11 cellular contexts compared by ENCODE assay signal in genomic region chr6:42022755-42023384, GRCh38. TPM values are rescaled to one million over a fixed set of nuclear protein-coding genes. Genes with fewer than 3 reads are reported as not detected.
DNase-seq lines count a peak whose midpoint lies in the region; ATAC-seq and TF ChIP-seq lines count a peak whose summit lies in the region.
"Had no signal": no experiment of that assay in that cellular context is flagged by ENCODE, and none has a peak within 500 bp of the region (broad histone marks: within the 10 kb centered on the region; RNA-seq: fewer than 3 reads in every experiment).

No MANE protein-coding gene starts in this region.

- DNase-seq in activated CD4-positive, alpha-beta T cell treated with anti-CD3 and anti-CD28 coated beads for 36 hours = peak; percentile 57
- no peak for DNase-seq in activated CD4-positive, alpha-beta T cell treated with anti-CD3 and anti-CD28 coated beads, Interleukin-2, amount 50 U/mL, for 4 hours
- no peak for DNase-seq in HL-60 (ENCODE audit: low read depth in 1 of 2, low spot score in 1 of 2)
- DNase-seq in activated naive CD4-positive, alpha-beta T cell treated with anti-CD3 and anti-CD28 coated beads, Interleukin-2, amount 50 U/mL, for 72 hours (ENCODE audit: low spot score in 2 of 2) = no peak
- DNase-seq in stimulated activated CD8-positive, alpha-beta memory T cell treated with anti-CD3 and anti-CD28 coated beads, Interleukin-4, amount 100 ng/mL, for 48 hours = peak; percentile 47
- no peak for DNase-seq in activated gamma-delta T cell treated with Interleukin-2 at 50 U/mL for 16 hours
- no peak for DNase-seq in head of caudate nucleus
- DNase-seq in amygdala (lab: John Stamatoyannopoulos, UW) = no peak
- DNase-seq: EL, foreskin keratinocyte had no signal

- H3K4me3 Mint-ChIP-seq in activated CD4-positive, alpha-beta T cell treated with anti-CD3 and anti-CD28 coated beads for 36 hours = peak overlapping the region; percentile 49
- H3K4me3 Mint-ChIP-seq: neural crest cell had no signal

- no peak for TF ChIP-seq CTCF in HL-60 (IDR thresholded peaks at IDR 0.05; ENCODE audit: insufficient read depth, low read length)

- peaks cover 51% of the 10 kb centered on the region for H3K36me3 Mint-ChIP-seq in activated CD4-positive, alpha-beta T cell treated with anti-CD3 and anti-CD28 coated beads for 36 hours (ENCODE audit: low read depth)
- peaks cover 19 to 58% of the 10 kb centered on the region in 2 donors for H3K36me3 Mint-ChIP-seq in activated naive CD4-positive, alpha-beta T cell treated with anti-CD3 and anti-CD28 coated beads, Interleukin-2, amount 50 U/mL, for 72 hours

- peak overlapping the region; percentile 42 for H3K27ac ChIP-seq in HL-60 (replicated peaks)
- H3K27ac ChIP-seq: foreskin keratinocyte had no signal

- peaks cover 87% of the 10 kb centered on the region for H3K4me1 Mint-ChIP-seq in activated CD4-positive, alpha-beta T cell treated with anti-CD3 and anti-CD28 coated beads for 36 hours
- H3K4me1 Mint-ChIP-seq: neural crest cell had no signal

- H3K9me3 Mint-ChIP-seq in activated CD4-positive, alpha-beta T cell treated with anti-CD3 and anti-CD28 coated beads for 36 hours (ENCODE audit: low read depth) = no peaks in the 10 kb centered on the region
- H3K9me3 Mint-ChIP-seq in activated naive CD4-positive, alpha-beta T cell treated with anti-CD3 and anti-CD28 coated beads, Interleukin-2, amount 50 U/mL, for 72 hours = no peaks in the 10 kb centered on the region
- H3K9me3 Mint-ChIP-seq: neural crest cell had no signal

- no peak overlapping the region for H3K4me3 ChIP-seq in HL-60 (replicated peaks; ENCODE audit: insufficient read depth, low read length)

- no peaks in the 10 kb centered on the region for H3K27me3 Mint-ChIP-seq in activated CD4-positive, alpha-beta T cell treated with anti-CD3 and anti-CD28 coated beads for 36 hours

- H3K27ac Mint-ChIP-seq in activated CD4-positive, alpha-beta T cell treated with anti-CD3 and anti-CD28 coated beads for 36 hours = peak overlapping the region; percentile 99
- H3K27ac Mint-ChIP-seq in activated naive CD4-positive, alpha-beta T cell treated with anti-CD3 and anti-CD28 coated beads, Interleukin-2, amount 50 U/mL, for 72 hours = peak overlapping the region; percentile 92 to 98

- intact Hi-C loops in activated CD4-positive, alpha-beta T cell treated with anti-CD3 and anti-CD28 coated beads for 36 hours (cut with DNase I, micrococcal nuclease) = loop anchor here (1.0 to 5.0 kb wide), 7 partner anchors 12 to 82 kb away; partner anchors contain the start of gene CCND3 (in 2 of the 2)
- intact Hi-C loops in head of caudate nucleus (cut with DNase I) = no loop called here

- CTCF ChIA-PET in activated CD4-positive, alpha-beta T cell treated with anti-CD3 and anti-CD28 coated beads for 36 hours (lab: Charles Lee) = interaction anchor here (0.6 to 1.0 kb wide), 3 partner anchors 16 to 55 kb away, joined by 3 to 4 read pairs (median 4); no protein-coding TSS in a partner anchor

- no peaks in the 10 kb centered on the region for H3K27me3 ChIP-seq in HL-60 (ENCODE audit: insufficient read depth, poor library complexity, severe bottlenecking)
- H3K27me3 ChIP-seq: foreskin keratinocyte had no signal

- ATAC-seq in activated CD4-positive, alpha-beta T cell treated with anti-CD3 and anti-CD28 coated beads for 36 hours = peak; percentile 52
- ATAC-seq in activated naive CD4-positive, alpha-beta T cell treated with anti-CD3 and anti-CD28 coated beads, Interleukin-2, amount 50 U/mL, for 72 hours = peak; percentile 42 to 62
- ATAC-seq: foreskin keratinocyte had no signal

- POLR2A ChIA-PET in activated CD4-positive, alpha-beta T cell treated with anti-CD3 and anti-CD28 coated beads for 36 hours (lab: Charles Lee) = interaction anchor here (0.7 to 0.9 kb wide), 2 partner anchors 17 to 27 kb away, joined by 3 to 8 read pairs; partner anchors contain the start of gene TAF8

RNA-seq across cellular contexts. Expression of gene TAF8, which starts 27.5 kb away (rescaled TPM):
- 10 to 100 TPM; 52.3 to 53.1 TPM for total RNA-seq in activated CD4-positive, alpha-beta T cell treated with anti-CD3 and anti-CD28 coated beads for 36 hours
- 10 to 100 TPM; 62.9 to 77.1 TPM for total RNA-seq in activated naive CD4-positive, alpha-beta T cell treated with anti-CD3 and anti-CD28 coated beads, Interleukin-2, amount 50 U/mL, for 72 hours

Comparison
In these comparisons a context has a peak if more than half of its experiments do, and no peak if none do; other contexts are left out.
1. DNase-seq: peak in activated CD4-positive, alpha-beta T cell treated with anti-CD3 and anti-CD28 coated beads for 36 hours (single experiment) and stimulated activated CD8-positive, alpha-beta memory T cell treated with anti-CD3 and anti-CD28 coated beads, Interleukin-4, amount 100 ng/mL, for 48 hours (single experiment); none in activated CD4-positive, alpha-beta T cell treated with anti-CD3 and anti-CD28 coated beads, Interleukin-2, amount 50 U/mL, for 4 hours (0 of 2), HL-60 (0 of 2), activated naive CD4-positive, alpha-beta T cell treated with anti-CD3 and anti-CD28 coated beads, Interleukin-2, amount 50 U/mL, for 72 hours (0 of 2), activated gamma-delta T cell treated with Interleukin-2 at 50 U/mL for 16 hours (single experiment), head of caudate nucleus (0 of 42) and amygdala (0 of 56).